ENCODE assay signal across 22 cellular contexts in genomic region chr17:57687642-57688041, GRCh38. TPM values are rescaled to one million over a fixed set of nuclear protein-coding genes. Genes with fewer than 3 reads are reported as not detected.
A peak's percentile ranks its signal among the peaks of the same experiment; 100 is the strongest.
DNase-seq lines count a peak whose midpoint lies in the region; ATAC-seq, FAIRE-seq and TF ChIP-seq lines count a peak whose summit lies in the region.
"Had no signal": no experiment of that assay in that cellular context is flagged by ENCODE, and none has a peak within 500 bp of the region (broad histone marks: within the 10 kb centered on the region; RNA-seq: fewer than 3 reads in every experiment).

No MANE protein-coding gene starts in this region.

- no peak overlapping the region for H3T11ph ChIP-seq in H9 (ENCODE audit: low read length)

- peak; percentile 52 for FAIRE-seq in H54 (lab: Jason Lieb, UNC)
- FAIRE-seq: G401.6, GM12892, GM19239 had no signal

- peaks cover 21% of the 10 kb centered on the region for H3K4me1 Mint-ChIP-seq in mesothelial cell of epicardium
- peaks cover 20 to 28% of the 10 kb centered on the region in 2 experiments for H3K4me1 Mint-ChIP-seq in H9

- no peak overlapping the region for H4K91ac ChIP-seq in H9 (ENCODE audit: insufficient read length, low read depth, low read length)

- no peak overlapping the region for H2BK120ac ChIP-seq in H9 (ENCODE audit: low read depth, low read length, poor library complexity, severe bottlenecking)

- peak overlapping the region; percentile 43 for H3K27ac Mint-ChIP-seq in mesothelial cell of epicardium
- no peak overlapping the region for H3K27ac Mint-ChIP-seq in H9
- H3K27ac Mint-ChIP-seq: B cell; CD4-positive, CD25-positive, alpha-beta regulatory T cell; CD8-positive, alpha-beta T cell; GM23338 had no signal

- no peak overlapping the region for H4K5ac ChIP-seq in H9 (ENCODE audit: insufficient read length, low read depth, low read length)

- no peak overlapping the region for H3K4ac ChIP-seq in H9 (ENCODE audit: low read depth, low read length)

- no peak overlapping the region for H3K23ac ChIP-seq in H9 (ENCODE audit: insufficient read length, low read depth, low read length)

- no peak overlapping the region for H3K18ac ChIP-seq in H9 (ENCODE audit: insufficient read length, low read depth, low read length)

- TF ChIP-seq CTCF in mesothelial cell of epicardium (IDR thresholded peaks at IDR 0.05; ENCODE audit: unreplicated experiment) (no peak), H9 (conservative IDR thresholded peaks at IDR 0.05) (no peak), esophagus muscularis mucosa (IDR thresholded peaks at IDR 0.05) (no peak)

- H2BK5ac ChIP-seq in H9 (ENCODE audit: insufficient read length, low read length), result no peak overlapping the region

- H3K36me3 ChIP-seq in esophagus muscularis mucosa, result peaks cover 0 to 8% (median 0%) of the 10 kb centered on the region in 4 donors

- intact Hi-C loops in esophagus muscularis mucosa (cut with DNase I), result no loop called here

- H4K8ac ChIP-seq in H9 (replicated peaks; ENCODE audit: insufficient read length, low read depth, low read length), result no peak overlapping the region

- no peak overlapping the region for H2BK20ac ChIP-seq in H9 (ENCODE audit: low read depth, low read length, poor library complexity, severe bottlenecking)

- no peak overlapping the region for H2BK15ac ChIP-seq in H9 (ENCODE audit: low read depth, low read length)

- TF ChIP-seq POLR2A in H54 (IDR thresholded peaks at IDR 0.05; ENCODE audit: low read depth, low read length) (no peak), esophagus muscularis mucosa (IDR thresholded peaks at IDR 0.05; ENCODE audit: low read depth) (no peak)

- H3K4me3 Mint-ChIP-seq in mesothelial cell of epicardium (no peak overlapping the region), H9 (no peak overlapping the region)
- H3K4me3 Mint-ChIP-seq: B cell; CD4-positive, CD25-positive, alpha-beta regulatory T cell; CD8-positive, alpha-beta T cell; GM23338 had no signal

- H2AFZ ChIP-seq in H9 (ENCODE audit: low read length), result no peak overlapping the region
- H2AFZ ChIP-seq: GM23338 had no signal

- no peaks in the 10 kb centered on the region for H3K23me2 ChIP-seq in H9 (ENCODE audit: insufficient read length, low read depth, low read length, poor library complexity, severe bottlenecking)

- no peak overlapping the region for H2AK5ac ChIP-seq in H9 (ENCODE audit: insufficient read length, low read length)

- H3K27ac ChIP-seq in H9 (ENCODE audit: insufficient read length, low read depth, low read length), result no peak overlapping the region
- H3K27ac ChIP-seq in esophagus muscularis mucosa (replicated peaks in 1 of 4), result no peak overlapping the region
- H3K27ac ChIP-seq: BLaER1, C4-2B had no signal

- H3K9me3 Mint-ChIP-seq in mesothelial cell of epicardium (peaks cover 28% of the 10 kb centered on the region), H9 (peaks cover 0 to 4% of the 10 kb centered on the region in 2 experiments; a peak in 2 of 5 replicates)
- H3K9me3 Mint-ChIP-seq: GM23338 had no signal

- no peaks in the 10 kb centered on the region for H3K27me3 Mint-ChIP-seq in mesothelial cell of epicardium (ENCODE audit: low read depth)
- peaks cover 1% of the 10 kb centered on the region; the same call in 1 of the 2 replicates for H3K27me3 Mint-ChIP-seq in H9 (ENCODE audit: low read depth)
- H3K27me3 Mint-ChIP-seq: B cell; CD4-positive, CD25-positive, alpha-beta regulatory T cell had no signal

- no peak for TF ChIP-seq EP300 in esophagus muscularis mucosa (IDR thresholded peaks at IDR 0.05)

- H3K27me3 ChIP-seq in H9 (ENCODE audit: insufficient read depth, low read length) (no peaks in the 10 kb centered on the region), esophagus muscularis mucosa (no peaks in the 10 kb centered on the region)
- H3K27me3 ChIP-seq: BLaER1 had no signal

- H3K4me1 ChIP-seq in H9 (ENCODE audit: insufficient read depth, low read length) (peaks cover 5% of the 10 kb centered on the region; the same call in 1 of the 2 replicates), esophagus muscularis mucosa (no peaks in the 10 kb centered on the region)

- no peak for DNase-seq in H54 (ENCODE audit: insufficient read length, low spot score)
- DNase-seq in amniotic epithelial cell (ENCODE audit: low read depth), result peak; percentile 20
- no peak for DNase-seq in mesothelial cell of epicardium (ENCODE audit: low spot score in 2 of 2, unreplicated experiment in 2 of 2)
- no peak for DNase-seq in NCI-H146 (lab: John Stamatoyannopoulos, UW)
- no peak for DNase-seq in H9
- DNase-seq in esophagus muscularis mucosa (ENCODE audit: extremely low spot score), result no peak
- DNase-seq: Caco-2; CD4-positive, CD25-positive, alpha-beta regulatory T cell; CD8-positive, alpha-beta T cell; DMS153; DND-41; HCEC 1CT had no signal

- H3K9ac ChIP-seq in H9 (ENCODE audit: extremely low read depth, insufficient read length, low read length), result no peak overlapping the region
- H3K9ac ChIP-seq: BLaER1 had no signal

- no peaks in the 10 kb centered on the region for H3K79me2 ChIP-seq in H9 (ENCODE audit: insufficient read depth, low read length)

- H3K36me3 Mint-ChIP-seq in mesothelial cell of epicardium (peaks cover 7% of the 10 kb centered on the region), H9 (ENCODE audit: insufficient read depth in 1 of 3, low read depth in 3 of 3) (peaks cover 2 to 9% (median 4%) of the 10 kb centered on the region in 3 experiments; a peak in 4 of 7 replicates)

- peak; percentile 90 for ATAC-seq in SK-N-SH treated with all-trans-retinoic acid at 6 μM for 48 hours
- ATAC-seq: CD8-positive, alpha-beta T cell; GM23338 had no signal

- H4K20me1 ChIP-seq in H9 (ENCODE audit: control insufficient read depth, insufficient read depth, insufficient read length), result no peaks in the 10 kb centered on the region
- H4K20me1 ChIP-seq: BLaER1 had no signal

- H3K14ac ChIP-seq in H9 (ENCODE audit: insufficient read depth, low read length), result no peak overlapping the region

- no peaks in the 10 kb centered on the region for H3K79me1 ChIP-seq in H9 (ENCODE audit: insufficient read depth, low read depth, low read length, poor library complexity, severe bottlenecking)

- H3K9me3 ChIP-seq in H9 (ENCODE audit: control insufficient read depth, low read depth, low read length) (no peaks in the 10 kb centered on the region), esophagus muscularis mucosa (no peaks in the 10 kb centered on the region)

- H2BK12ac ChIP-seq in H9 (ENCODE audit: insufficient read length, low read depth, low read length), result no peak overlapping the region

- H3K56ac ChIP-seq in H9 (ENCODE audit: insufficient read length, low read depth, low read length), result no peak overlapping the region

- H3K4me2 ChIP-seq in H9 (ENCODE audit: insufficient read depth, insufficient read length, low read length), result no peak overlapping the region
- H3K4me2 ChIP-seq: GM23338 had no signal

- no peak overlapping the region for H3K4me3 ChIP-seq in esophagus muscularis mucosa
- H3K4me3 ChIP-seq: BLaER1, GM23338 had no signal

TF ChIP-seq in SK-N-SH treated with all-trans-retinoic acid at 6 μM for 48 hours, 23 proteins besides CTCF, POLR2A, EP300 and RAD21 (continues in another document):
- TF ChIP-seq ZC3H10 (CRISPR knock-in tag; IDR thresholded peaks at IDR 0.05) (no peak), CSRNP3 (CRISPR knock-in tag; IDR thresholded peaks at IDR 0.05) (no peak; the same call in 1 of the 2 replicates), ZNF8 (CRISPR knock-in tag; IDR thresholded peaks at IDR 0.05) (peak; percentile 42), ZNF70 (CRISPR knock-in tag; IDR thresholded peaks at IDR 0.05) (no peak), PATZ1 (CRISPR knock-in tag; IDR thresholded peaks at IDR 0.05; ENCODE audit: borderline replicate concordance) (peak; percentile 23; the same call in 1 of the 2 replicates), TCF4 (CRISPR knock-in tag; IDR thresholded peaks at IDR 0.05; ENCODE audit: borderline replicate concordance) (peak; percentile 99), BACH2 (CRISPR knock-in tag; IDR thresholded peaks at IDR 0.05; ENCODE audit: borderline replicate concordance) (no peak), ZFP30 (CRISPR knock-in tag; IDR thresholded peaks at IDR 0.05) (0 out of 2 replicates have a peak, but pooled peaks have one; percentile 31), OSR1 (CRISPR knock-in tag; IDR thresholded peaks at IDR 0.05) (no peak), ESRRG (CRISPR knock-in tag; IDR thresholded peaks at IDR 0.05) (no peak; the same call in 1 of the 2 replicates)

RNA-seq across cellular contexts. Expression of gene CCDC182, which starts 57.5 kb away (rescaled TPM):
- total RNA-seq in mesothelial cell of epicardium, result not detected in 3 replicates
- total RNA-seq in H9 (2021), result not detected in 2 replicates
- total RNA-seq in esophagus muscularis mucosa, result not detected
- total RNA-seq: A172; B cell; Caco-2; CD4-positive, CD25-positive, alpha-beta regulatory T cell; CD8-positive, alpha-beta T cell; GM23338; H4 had no signal
